Comparison of ENCODE assay signal across 21 cellular contexts in genomic region chr17:72344613-72345012, GRCh38.
A peak's percentile ranks its signal among the peaks of the same experiment; 100 is the strongest.
DNase-seq lines count a peak whose midpoint lies in the region; ATAC-seq, FAIRE-seq and TF ChIP-seq lines count a peak whose summit lies in the region.
"Had no signal": no experiment of that assay in that cellular context is flagged by ENCODE, and none has a peak within 500 bp of the region (broad histone marks: within the 10 kb centered on the region; RNA-seq: fewer than 3 reads in every experiment).

No MANE protein-coding gene starts in this region.

- FAIRE-seq in GM12878 (lab: Jason Lieb, UNC), result no peak
- FAIRE-seq in urothelium cell line (lab: Jason Lieb, UNC), result peak; percentile 9
- FAIRE-seq: A549, GM12892, GM18507, HepG2 had no signal

- H3K27me3 ChIP-seq in Karpas-422 (ENCODE audit: low read length), result no peaks in the 10 kb centered on the region; the same call in 1 of the 2 replicates
- H3K27me3 ChIP-seq in GM12878 (replicated peaks in 1 of 2; ENCODE audit: control insufficient read depth in 2 of 2, insufficient read depth in 2 of 2, low read length in 1 of 2), result no peaks in the 10 kb centered on the region
- H3K27me3 ChIP-seq in tibial artery, result peaks cover 0 to 9% of the 10 kb centered on the region in 2 donors
- peaks cover 3% of the 10 kb centered on the region for H3K27me3 ChIP-seq in adrenal gland

- RAD21 ChIA-PET in GM12878 (lab: Charles Lee; ENCODE audit: unreplicated experiment), result no interaction called here

- intact Hi-C loops in GM12878 (cut with micrococcal nuclease; ENCODE audit: unreplicated experiment) (no loop called here), tibial artery (cut with DNase I; ENCODE audit: low total_unique reads) (no loop called here), adrenal gland (cut with DNase I) (no loop called here)

- ATAC-seq in GM12878, result peak; percentile 31
- ATAC-seq: A549, GM23338, HepG2 had no signal

- H3K4me1 ChIP-seq in Karpas-422 (ENCODE audit: low read length) (peaks cover 14% of the 10 kb centered on the region), GM12878 (ENCODE audit: control insufficient read depth, insufficient read depth, low read length) (no peaks in the 10 kb centered on the region), tibial artery (peaks cover 0 to 1% (median 0%) of the 10 kb centered on the region in 4 donors), adrenal gland (replicated peaks in 1 of 2) (no peaks in the 10 kb centered on the region)

- TF ChIP-seq POLR2A in GM12878 (IDR thresholded peaks at IDR 0.05; ENCODE audit: low read depth, low read length) (no peak), adrenal gland (IDR thresholded peaks at IDR 0.05) (no peak)

- H3K9me3 ChIP-seq in Karpas-422 (ENCODE audit: low read length), result no peaks in the 10 kb centered on the region
- H3K9me3 ChIP-seq in GM12878 (replicated peaks; ENCODE audit: control insufficient read depth, insufficient read depth, low read length), result peaks cover 9% of the 10 kb centered on the region; the same call in 2 of the 3 replicates
- H3K9me3 ChIP-seq in tibial artery, result no peaks in the 10 kb centered on the region
- no peaks in the 10 kb centered on the region for H3K9me3 ChIP-seq in adrenal gland (replicated peaks in 1 of 3)
- H3K9me3 ChIP-seq: A549 had no signal

- in situ Hi-C loops in Caki2 (cut with HindIII; ENCODE audit: low pct_unique_long_range_greater_than_20kb, low sequenced_read_pairs) (no loop called here), GM12878 (cut with MboI) (no loop called here)

- CTCF ChIA-PET in GM12878 (lab: Yijun Ruan, JAX), result no interaction called here

- no peak for TF ChIP-seq EP300 in GM12878 (IDR thresholded peaks at IDR 0.05; ENCODE audit: borderline replicate concordance in 1 of 2, control insufficient read depth in 1 of 2, low read depth in 2 of 2, low read length in 2 of 2)

- POLR2A ChIA-PET in GM12878 (lab: Charles Lee), result no interaction called here

- no peaks in the 10 kb centered on the region for H3K9me2 ChIP-seq in Karpas-422 (replicated peaks; ENCODE audit: insufficient read depth, low read length)

- no peak for TF ChIP-seq CTCF in GM12878 (IDR thresholded peaks at IDR 0.05 in 2 of 3, conservative IDR thresholded peaks at IDR 0.05 in 1 of 3; ENCODE audit: control insufficient read depth in 2 of 3, extremely low read depth in 1 of 3, insufficient read depth in 1 of 3, low read depth in 3 of 3, low read length in 3 of 3)
- no peak for TF ChIP-seq CTCF in tibial artery (IDR thresholded peaks at IDR 0.05)
- TF ChIP-seq CTCF in adrenal gland (IDR thresholded peaks at IDR 0.05), result no peak

- H3K4me3 ChIP-seq in Karpas-422 (ENCODE audit: low read length) (no peak overlapping the region), GM12878 (no peak overlapping the region), tibial artery (no peak overlapping the region), adrenal gland (no peak overlapping the region)
- H3K4me3 ChIP-seq: A549, GM23338 had no signal

- H3K36me3 ChIP-seq in Karpas-422 (ENCODE audit: insufficient read depth, low read length) (no peaks in the 10 kb centered on the region), GM12878 (ENCODE audit: control insufficient read depth in 2 of 2, insufficient read depth in 2 of 2, low read length in 1 of 2) (no peaks in the 10 kb centered on the region), tibial artery (no peaks in the 10 kb centered on the region), adrenal gland (replicated peaks in 1 of 2) (no peaks in the 10 kb centered on the region)

- SMC1A ChIA-PET in GM12878 (lab: Charles Lee; ENCODE audit: uncharacterized antibody, unreplicated experiment), result no interaction called here

- H3K4me2 ChIP-seq in Karpas-422 (ENCODE audit: low read depth, low read length, poor library complexity, severe bottlenecking) (peak overlapping the region; percentile 20), GM12878 (ENCODE audit: control insufficient read depth, insufficient read depth) (no peak overlapping the region)
- H3K4me2 ChIP-seq: A549, GM23338 had no signal

- BruUV-seq in GM12878 (replicated peaks; lab: Mats Ljungman, UMichigan), result no TSS peak

- H2AFZ ChIP-seq in Karpas-422 (ENCODE audit: low read length) (no peak overlapping the region), GM12878 (ENCODE audit: control insufficient read depth, low read depth, low read length) (no peak overlapping the region)
- H2AFZ ChIP-seq: GM23338 had no signal

- DNase-seq in Caki2 (ENCODE audit: low read depth), result peak; percentile 43
- peak; percentile 47 for DNase-seq in Karpas-422
- no peak for DNase-seq in GM12878 (ENCODE audit: low read depth, low spot score)
- no peak for DNase-seq in urothelium cell line (ENCODE audit: low spot score)
- no peak for DNase-seq in tibial artery
- no peak for DNase-seq in adrenal gland
- no peak for DNase-seq in glomerular visceral epithelial cell (ENCODE audit: extremely low spot score)
- DNase-seq: AML-193; Calu3; CD4-positive, alpha-beta T cell; DMS79 treated with DMSO at 0.1 percent for 48 hours; GF-D8; H7; KBM-7 had no signal

- H3K79me2 ChIP-seq in Karpas-422 (ENCODE audit: low read length), result no peaks in the 10 kb centered on the region
- no peaks in the 10 kb centered on the region for H3K79me2 ChIP-seq in GM12878 (ENCODE audit: control insufficient read depth, insufficient read depth, low read length)

- TF ChIP-seq RAD21 in GM12878 (IDR thresholded peaks at IDR 0.05; ENCODE audit: insufficient read depth, low read depth, low read length), result no peak

- H3K27ac ChIP-seq in Karpas-422 (ENCODE audit: low read length) (no peak overlapping the region), GM12878 (ENCODE audit: control insufficient read depth, insufficient read depth) (no peak overlapping the region), tibial artery (no peak overlapping the region), adrenal gland (no peak overlapping the region)
- H3K27ac ChIP-seq: 22Rv1, C4-2B had no signal

- 2% methylated on average over 5 of the region's 5 CpGs for WGBS in GM12878 (ENCODE audit: insufficient coverage, insufficient replicate concordance, low lambda C conversion rate, missing lambda C conversion rate)
- WGBS in adrenal gland, 4 donors, result 60 to 69% (median 63%) methylated on average over 5 of the region's 5 CpGs

- 0 out of 2 replicates have a peak, but pooled peaks cover 3% of the 10 kb centered on the region for H4K20me1 ChIP-seq in Karpas-422 (ENCODE audit: insufficient read depth, low read depth, low read length)
- no peaks in the 10 kb centered on the region for H4K20me1 ChIP-seq in GM12878 (ENCODE audit: control insufficient read depth, insufficient read depth)

- no peak overlapping the region for H3K9ac ChIP-seq in Karpas-422 (ENCODE audit: low read length)
- no peak overlapping the region for H3K9ac ChIP-seq in GM12878 (ENCODE audit: control insufficient read depth, insufficient read depth, low read length)

TF ChIP-seq in GM12878, 131 proteins besides CTCF, POLR2A, EP300 and RAD21 (continues in another document):
- TF ChIP-seq ZBED1 (IDR thresholded peaks at IDR 0.05; ENCODE audit: borderline replicate concordance), result no peak
- no peak for TF ChIP-seq SP1 (IDR thresholded peaks at IDR 0.05; ENCODE audit: low read depth, low read length)
- 0 out of 2 replicates have a peak, but pooled peaks have one; percentile 30 for TF ChIP-seq RELB (IDR thresholded peaks at IDR 0.05; ENCODE audit: low read depth)
- TF ChIP-seq PBX3 (IDR thresholded peaks at IDR 0.05; ENCODE audit: insufficient replicate concordance, low read depth, low read length), result no peak
- peak in 1 of 2 experiments; percentile 27; a peak in 1 of 4 replicates for TF ChIP-seq BHLHE40 (IDR thresholded peaks at IDR 0.05; ENCODE audit: borderline replicate concordance in 1 of 2, low read depth in 2 of 2, low read length in 1 of 2)
- TF ChIP-seq SMAD5 (IDR thresholded peaks at IDR 0.05; ENCODE audit: low read depth), result no peak
- no peak for TF ChIP-seq IRF4 (IDR thresholded peaks at IDR 0.05; ENCODE audit: low read depth, low read length)

Comparison
In these comparisons a context has a peak if more than half of its experiments do, and no peak if none do; other contexts are left out.
1. DNase-seq: peak in Caki2 (single experiment) and Karpas-422 (single experiment); none in GM12878 (single experiment), urothelium cell line (single experiment), tibial artery (0 of 2), adrenal gland (0 of 7) and glomerular visceral epithelial cell (single experiment).